Comparison of ENCODE assay signal across 8 cellular contexts in genomic region chr16:12804395-12804794, GRCh38. TPM values are rescaled to one million over a fixed set of nuclear protein-coding genes. Genes with fewer than 3 reads are reported as not detected.
DNase-seq lines count a peak whose midpoint lies in the region; ATAC-seq and TF ChIP-seq lines count a peak whose summit lies in the region.

No MANE protein-coding gene starts in this region.

- no peak overlapping the region for H3K27ac Mint-ChIP-seq in T-helper 1 cell treated with Interleukin-12 subunit alpha and Interleukin-12 subunit beta and Interleukin-4 antibody, amounts not matched to agents 30 μg/mL and 1 μg/mL, for 36 hours
- H3K27ac Mint-ChIP-seq in activated B cell treated with CpG ODN at 0.5 μM for 24 hours: no peak overlapping the region

- no peaks in the 10 kb centered on the region for H4K20me1 ChIP-seq in smooth muscle cell (ENCODE audit: low read depth)

- no peak overlapping the region for H3K9ac ChIP-seq in smooth muscle cell (ENCODE audit: low read depth)

- peaks cover 12% of the 10 kb centered on the region for H3K36me3 Mint-ChIP-seq in T-helper 1 cell treated with Interleukin-12 subunit alpha and Interleukin-12 subunit beta and Interleukin-4 antibody, amounts not matched to agents 30 μg/mL and 1 μg/mL, for 36 hours (ENCODE audit: low read depth)
- H3K36me3 Mint-ChIP-seq in activated B cell treated with CpG ODN at 0.5 μM for 24 hours (ENCODE audit: low read depth): no peaks in the 10 kb centered on the region

- intact Hi-C loops in activated B cell treated with CpG ODN at 0.5 μM for 24 hours (cut with micrococcal nuclease): loop anchor here (5.0 to 10.0 kb wide), 6 partner anchors 257 to 1860 kb away; partner anchors contain the start of genes CLEC16A, DEXI, ERCC4 and GSPT1

- 80% methylated on average over 9 of the region's 9 CpGs for WGBS in smooth muscle cell (ENCODE audit: low lambda C conversion rate)

- no peaks in the 10 kb centered on the region for H3K27me3 Mint-ChIP-seq in T-helper 1 cell treated with Interleukin-12 subunit alpha and Interleukin-12 subunit beta and Interleukin-4 antibody, amounts not matched to agents 30 μg/mL and 1 μg/mL, for 36 hours (ENCODE audit: low read depth)
- H3K27me3 Mint-ChIP-seq in activated B cell treated with CpG ODN at 0.5 μM for 24 hours: peaks cover 4% of the 10 kb centered on the region

- ATAC-seq in activated B cell treated with CpG ODN at 0.5 μM for 24 hours (ENCODE audit: low read depth) (no peak), GM19455 (IDR thresholded peaks at IDR 0.05; ENCODE audit: unreplicated experiment) (no peak)

- peak overlapping the region; percentile 77 for H3K4me2 ChIP-seq in smooth muscle cell

- peaks cover 4% of the 10 kb centered on the region for H3K79me2 ChIP-seq in smooth muscle cell (ENCODE audit: low read depth)

- DNase-seq in T-helper 1 cell (no peak), activated B cell treated with CpG ODN at 0.5 μM for 24 hours (no peak), foreskin fibroblast (no peak), smooth muscle cell (lab: John Stamatoyannopoulos, UW; ENCODE audit: unreplicated experiment) (no peak), iPS-NIHi7 (ENCODE audit: extremely low spot score) (no peak), DMS153 (lab: John Stamatoyannopoulos, UW) (no peak)

- TF ChIP-seq CTCF in activated B cell treated with CpG ODN at 0.5 μM for 24 hours (IDR thresholded peaks at IDR 0.05) (no peak), foreskin fibroblast (IDR thresholded peaks at IDR 0.05; ENCODE audit: low read depth, low read length) (no peak), smooth muscle cell (IDR thresholded peaks at IDR 0.05; ENCODE audit: borderline replicate concordance, insufficient read depth, poor library complexity, severe bottlenecking) (no peak)

- H3K4me3 ChIP-seq in foreskin fibroblast (ENCODE audit: low read depth in 1 of 2, low read length in 2 of 2): peak overlapping the region; percentile 63 to 86
- H3K4me3 ChIP-seq in smooth muscle cell: peak overlapping the region; percentile 74

- H3K36me3 ChIP-seq in smooth muscle cell (ENCODE audit: low read depth): no peaks in the 10 kb centered on the region

- H3K4me1 ChIP-seq in smooth muscle cell (ENCODE audit: low read depth): peaks cover 7% of the 10 kb centered on the region

- H3K4me3 Mint-ChIP-seq in T-helper 1 cell treated with Interleukin-12 subunit alpha and Interleukin-12 subunit beta and Interleukin-4 antibody, amounts not matched to agents 30 μg/mL and 1 μg/mL, for 36 hours: peak overlapping the region; percentile 62
- peak overlapping the region; percentile 93 for H3K4me3 Mint-ChIP-seq in activated B cell treated with CpG ODN at 0.5 μM for 24 hours

- peaks cover 34% of the 10 kb centered on the region for H3K4me1 Mint-ChIP-seq in T-helper 1 cell treated with Interleukin-12 subunit alpha and Interleukin-12 subunit beta and Interleukin-4 antibody, amounts not matched to agents 30 μg/mL and 1 μg/mL, for 36 hours (ENCODE audit: low read depth)
- H3K4me1 Mint-ChIP-seq in activated B cell treated with CpG ODN at 0.5 μM for 24 hours: peaks cover 34% of the 10 kb centered on the region

- peak overlapping the region; percentile 91 for H3K27ac ChIP-seq in smooth muscle cell (ENCODE audit: low read depth)

- CTCF ChIA-PET in activated B cell treated with CpG ODN at 0.5 μM for 24 hours (lab: Charles Lee): no interaction called here

- no peaks in the 10 kb centered on the region for H3K27me3 ChIP-seq in smooth muscle cell (ENCODE audit: low read depth)

- POLR2A ChIA-PET in activated B cell treated with CpG ODN at 0.5 μM for 24 hours (lab: Charles Lee): interaction anchor here (0.6 to 0.7 kb wide), 4 partner anchors 156 to 1124 kb away, joined by 3 to 7 read pairs (median 6); no protein-coding TSS in a partner anchor

- no peak overlapping the region for H2AFZ ChIP-seq in smooth muscle cell (ENCODE audit: low read depth)

- H3K9me3 ChIP-seq in smooth muscle cell (replicated peaks; ENCODE audit: low read depth): no peaks in the 10 kb centered on the region

- H3F3A ChIP-seq in smooth muscle cell (ENCODE audit: low read depth): peaks cover 16% of the 10 kb centered on the region

- H3K9me3 Mint-ChIP-seq in T-helper 1 cell treated with Interleukin-12 subunit alpha and Interleukin-12 subunit beta and Interleukin-4 antibody, amounts not matched to agents 30 μg/mL and 1 μg/mL, for 36 hours: no peaks in the 10 kb centered on the region
- peaks cover 3% of the 10 kb centered on the region for H3K9me3 Mint-ChIP-seq in activated B cell treated with CpG ODN at 0.5 μM for 24 hours

RNA-seq across cellular contexts. Expression of gene CPPED1, which starts 0.7 kb away (rescaled TPM):
- 12.2 and 14.1 TPM in 2 replicates for total RNA-seq in activated B cell treated with CpG ODN at 0.5 μM for 24 hours
- total RNA-seq in smooth muscle cell: 20.9 and 35.2 TPM in 2 replicates
- 17.2 and 17.7 TPM in 2 replicates for polyA plus RNA-seq in smooth muscle cell
